In the genomic region with DNA sequence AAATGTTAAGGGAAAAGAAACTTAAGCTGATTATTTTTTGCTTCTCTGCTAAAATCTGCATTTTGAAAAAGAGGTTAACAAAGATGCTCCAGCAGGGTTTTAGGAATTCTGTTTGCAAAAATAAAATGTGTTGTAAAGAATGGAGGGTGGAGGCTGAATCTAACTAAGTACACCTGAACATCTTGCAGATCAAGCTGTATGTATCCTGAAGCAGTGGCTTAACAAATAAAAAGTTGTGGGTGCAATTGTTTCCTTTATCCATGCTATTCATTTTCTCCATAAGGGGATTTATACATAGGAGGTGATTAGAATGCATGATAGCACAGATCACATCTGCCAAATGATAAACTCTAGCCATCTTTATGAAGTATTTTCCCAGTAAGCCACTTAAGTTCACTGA, we compare ENCODE assay signal across 15 cellular contexts.
DNase-seq lines count a peak whose midpoint lies in the region; ATAC-seq and TF ChIP-seq lines count a peak whose summit lies in the region.
"Had no signal": no experiment of that assay in that cellular context is flagged by ENCODE, and none has a peak within 500 bp of the region (broad histone marks: within the 10 kb centered on the region; RNA-seq: fewer than 3 reads in every experiment).

No MANE protein-coding gene starts in this region.

- no peak overlapping the region for H3K9ac ChIP-seq in HUES64 (ENCODE audit: low read depth, low read length)
- H3K9ac ChIP-seq in iPS-20b (ENCODE audit: low read depth, low read length) = no peak overlapping the region; the same call in 1 of the 2 replicates
- H3K9ac ChIP-seq in neural progenitor cell = no peak overlapping the region
- H3K9ac ChIP-seq: BLaER1, GM23248 had no signal

- H3K9me3 Mint-ChIP-seq in activated CD4-positive, alpha-beta T cell treated with anti-CD3 and anti-CD28 coated beads, Interleukin-2, amount 10 ng/mL, durations not matched to agents 24 days and 14 days = no peaks in the 10 kb centered on the region
- no peaks in the 10 kb centered on the region for H3K9me3 Mint-ChIP-seq in neural progenitor cell
- H3K9me3 Mint-ChIP-seq in activated T-helper 2 cell treated with anti-CD3 and anti-CD28 coated beads, Interferon-gamma antibody, Interleukin-2, Interleukin-4, amounts not matched to agents 10 μg/mL and 5 μg/mL and 100 μg/mL, durations not matched to agents 14 hours and 24 hours and 36 hours = no peaks in the 10 kb centered on the region
- H3K9me3 Mint-ChIP-seq: CD14-positive monocyte had no signal

- H3K4me2 ChIP-seq in neural progenitor cell = peak overlapping the region; percentile 48
- H3K4me2 ChIP-seq: BLaER1 had no signal

- H3K4me1 ChIP-seq in HUES64 (ENCODE audit: insufficient read depth, low read length) = peaks cover 61% of the 10 kb centered on the region
- peaks cover 43% of the 10 kb centered on the region; the same call in 1 of the 2 replicates for H3K4me1 ChIP-seq in iPS-20b (ENCODE audit: insufficient read depth, low read length)
- peaks cover 29% of the 10 kb centered on the region for H3K4me1 ChIP-seq in neural progenitor cell
- H3K4me1 ChIP-seq: BLaER1 had no signal

- peaks cover 2% of the 10 kb centered on the region for H3K4me1 Mint-ChIP-seq in activated CD4-positive, alpha-beta T cell treated with anti-CD3 and anti-CD28 coated beads, Interleukin-2, amount 10 ng/mL, durations not matched to agents 24 days and 14 days
- H3K4me1 Mint-ChIP-seq in neural progenitor cell = peaks cover 13% of the 10 kb centered on the region
- peaks cover 3% of the 10 kb centered on the region for H3K4me1 Mint-ChIP-seq in activated T-helper 2 cell treated with anti-CD3 and anti-CD28 coated beads, Interferon-gamma antibody, Interleukin-2, Interleukin-4, amounts not matched to agents 10 μg/mL and 5 μg/mL and 100 μg/mL, durations not matched to agents 14 hours and 24 hours and 36 hours (ENCODE audit: low read depth)
- H3K4me1 Mint-ChIP-seq: CD14-positive monocyte; CD4-positive, alpha-beta memory T cell had no signal

- H3K36me3 Mint-ChIP-seq in activated CD4-positive, alpha-beta T cell treated with anti-CD3 and anti-CD28 coated beads, Interleukin-2, amount 10 ng/mL, durations not matched to agents 24 days and 14 days (ENCODE audit: low read depth) = no peaks in the 10 kb centered on the region
- H3K36me3 Mint-ChIP-seq in neural progenitor cell = no peaks in the 10 kb centered on the region
- no peaks in the 10 kb centered on the region for H3K36me3 Mint-ChIP-seq in activated T-helper 2 cell treated with anti-CD3 and anti-CD28 coated beads, Interferon-gamma antibody, Interleukin-2, Interleukin-4, amounts not matched to agents 10 μg/mL and 5 μg/mL and 100 μg/mL, durations not matched to agents 14 hours and 24 hours and 36 hours (ENCODE audit: low read depth)
- H3K36me3 Mint-ChIP-seq: CD14-positive monocyte; CD4-positive, alpha-beta memory T cell had no signal

- H3K36me3 ChIP-seq in HUES64 (ENCODE audit: insufficient read depth, low read length) (no peaks in the 10 kb centered on the region), iPS-20b (ENCODE audit: insufficient read depth, low read depth, low read length) (no peaks in the 10 kb centered on the region), neural progenitor cell (no peaks in the 10 kb centered on the region)
- H3K36me3 ChIP-seq: BLaER1 had no signal

- H3K27me3 ChIP-seq in HUES64 (ENCODE audit: insufficient read depth, low read length) (no peaks in the 10 kb centered on the region), iPS-20b (ENCODE audit: insufficient read depth, low read length) (no peaks in the 10 kb centered on the region), neural progenitor cell (no peaks in the 10 kb centered on the region)
- H3K27me3 ChIP-seq: BLaER1 had no signal

- no peak for TF ChIP-seq CTCF in neural progenitor cell (IDR thresholded peaks at IDR 0.05)

- H3K27me3 Mint-ChIP-seq in activated CD4-positive, alpha-beta T cell treated with anti-CD3 and anti-CD28 coated beads, Interleukin-2, amount 10 ng/mL, durations not matched to agents 24 days and 14 days = no peaks in the 10 kb centered on the region
- H3K27me3 Mint-ChIP-seq in neural progenitor cell (ENCODE audit: insufficient read depth, low read depth) = peaks cover 2% of the 10 kb centered on the region
- H3K27me3 Mint-ChIP-seq in activated T-helper 2 cell treated with anti-CD3 and anti-CD28 coated beads, Interferon-gamma antibody, Interleukin-2, Interleukin-4, amounts not matched to agents 10 μg/mL and 5 μg/mL and 100 μg/mL, durations not matched to agents 14 hours and 24 hours and 36 hours (ENCODE audit: low read depth) = peaks cover 4% of the 10 kb centered on the region

- peaks cover 13% of the 10 kb centered on the region for H3F3A ChIP-seq in neural progenitor cell (ENCODE audit: low read depth)

- peak overlapping the region; percentile 34; the same call in 1 of the 2 replicates for H3K27ac ChIP-seq in HUES64 (ENCODE audit: low read depth, low read length)
- H3K27ac ChIP-seq in iPS-20b (ENCODE audit: low read length) = no peak overlapping the region
- peak overlapping the region; percentile 65 for H3K27ac ChIP-seq in neural progenitor cell
- H3K27ac ChIP-seq: BLaER1, GM23248 had no signal

- no peaks in the 10 kb centered on the region for H4K20me1 ChIP-seq in neural progenitor cell (ENCODE audit: low read depth)
- H4K20me1 ChIP-seq: BLaER1 had no signal

- intact Hi-C loops in activated CD4-positive, alpha-beta T cell treated with anti-CD3 and anti-CD28 coated beads, Interleukin-2, amount 10 ng/mL, durations not matched to agents 24 days and 14 days (cut with micrococcal nuclease) = no loop called here
- intact Hi-C loops in cardiac septum (cut with DNase I) = no loop called here
- intact Hi-C loops in activated T-helper 2 cell treated with anti-CD3 and anti-CD28 coated beads, Interferon-gamma antibody, Interleukin-2, Interleukin-4, amounts not matched to agents 10 μg/mL and 5 μg/mL and 100 μg/mL, durations not matched to agents 14 hours and 24 hours and 36 hours (cut with micrococcal nuclease) = no loop called here

- no peak for ATAC-seq in SK-N-SH treated with all-trans-retinoic acid at 6 μM for 48 hours

- no peak overlapping the region for H2AFZ ChIP-seq in neural progenitor cell (replicated peaks)
- H2AFZ ChIP-seq: GM23248 had no signal

- DNase-seq in activated CD4-positive, alpha-beta T cell treated with anti-CD3 and anti-CD28 coated beads, Interleukin-2, amount 10 ng/mL, durations not matched to agents 24 days and 14 days = peak; percentile 1
- no peak for DNase-seq in activated CD4-positive, alpha-beta T cell treated with anti-CD3 and anti-CD28 coated beads, Interleukin-2, amount 50 U/mL, for 48 hours
- DNase-seq in neural progenitor cell (ENCODE audit: low spot score) = no peak
- no peak for DNase-seq in cardiac septum (ENCODE audit: low spot score)
- no peak for DNase-seq in activated T-helper 2 cell treated with anti-CD3 and anti-CD28 coated beads, Interferon-gamma antibody, Interleukin-2, Interleukin-4, amounts not matched to agents 10 μg/mL and 5 μg/mL and 100 μg/mL, durations not matched to agents 14 hours and 24 hours and 36 hours (ENCODE audit: low spot score)
- DNase-seq: 8988T; CD4-positive, alpha-beta memory T cell; DMS 273 treated with DMSO at 0.1 percent for 48 hours; DMS53; GM23248 had no signal

- H3K27ac Mint-ChIP-seq in activated CD4-positive, alpha-beta T cell treated with anti-CD3 and anti-CD28 coated beads, Interleukin-2, amount 10 ng/mL, durations not matched to agents 24 days and 14 days = no peak overlapping the region
- no peak overlapping the region for H3K27ac Mint-ChIP-seq in neural progenitor cell
- no peak overlapping the region for H3K27ac Mint-ChIP-seq in activated T-helper 2 cell treated with anti-CD3 and anti-CD28 coated beads, Interferon-gamma antibody, Interleukin-2, Interleukin-4, amounts not matched to agents 10 μg/mL and 5 μg/mL and 100 μg/mL, durations not matched to agents 14 hours and 24 hours and 36 hours
- H3K27ac Mint-ChIP-seq: CD14-positive monocyte; CD4-positive, alpha-beta memory T cell had no signal

- no peak overlapping the region for H3K4me3 ChIP-seq in HUES64 (ENCODE audit: low read length)
- H3K4me3 ChIP-seq in iPS-20b (ENCODE audit: low read length) = peak overlapping the region; percentile 7; the same call in 1 of the 2 replicates
- H3K4me3 ChIP-seq in neural progenitor cell = no peak overlapping the region
- H3K4me3 ChIP-seq: BLaER1, GM23248 had no signal

- no peak overlapping the region for H3K4me3 Mint-ChIP-seq in activated CD4-positive, alpha-beta T cell treated with anti-CD3 and anti-CD28 coated beads, Interleukin-2, amount 10 ng/mL, durations not matched to agents 24 days and 14 days
- no peak overlapping the region for H3K4me3 Mint-ChIP-seq in neural progenitor cell
- H3K4me3 Mint-ChIP-seq in activated T-helper 2 cell treated with anti-CD3 and anti-CD28 coated beads, Interferon-gamma antibody, Interleukin-2, Interleukin-4, amounts not matched to agents 10 μg/mL and 5 μg/mL and 100 μg/mL, durations not matched to agents 14 hours and 24 hours and 36 hours (ENCODE audit: low read depth) = no peak overlapping the region
- H3K4me3 Mint-ChIP-seq: CD14-positive monocyte; CD4-positive, alpha-beta memory T cell had no signal

- no peaks in the 10 kb centered on the region for H3K9me3 ChIP-seq in HUES64 (ENCODE audit: insufficient read depth, low read depth, low read length)
- no peaks in the 10 kb centered on the region for H3K9me3 ChIP-seq in iPS-20b (ENCODE audit: insufficient read depth, low read depth, low read length)
- no peaks in the 10 kb centered on the region for H3K9me3 ChIP-seq in neural progenitor cell (ENCODE audit: low read depth)
- H3K9me3 ChIP-seq: BLaER1 had no signal

- H3K79me2 ChIP-seq in neural progenitor cell (ENCODE audit: low read depth) = no peaks in the 10 kb centered on the region

TF ChIP-seq in SK-N-SH treated with all-trans-retinoic acid at 6 μM for 48 hours, 23 proteins besides CTCF, POLR2A, EP300 and RAD21 (continues in another document):
- TF ChIP-seq SNAI2 (CRISPR knock-in tag; IDR thresholded peaks at IDR 0.05) (no peak), ZC3H10 (CRISPR knock-in tag; IDR thresholded peaks at IDR 0.05) (no peak), TOX (CRISPR knock-in tag; IDR thresholded peaks at IDR 0.05; ENCODE audit: borderline replicate concordance) (no peak), OSR1 (CRISPR knock-in tag; IDR thresholded peaks at IDR 0.05) (no peak), ZNF70 (CRISPR knock-in tag; IDR thresholded peaks at IDR 0.05) (no peak)
- TF ChIP-seq, protein P1, sequence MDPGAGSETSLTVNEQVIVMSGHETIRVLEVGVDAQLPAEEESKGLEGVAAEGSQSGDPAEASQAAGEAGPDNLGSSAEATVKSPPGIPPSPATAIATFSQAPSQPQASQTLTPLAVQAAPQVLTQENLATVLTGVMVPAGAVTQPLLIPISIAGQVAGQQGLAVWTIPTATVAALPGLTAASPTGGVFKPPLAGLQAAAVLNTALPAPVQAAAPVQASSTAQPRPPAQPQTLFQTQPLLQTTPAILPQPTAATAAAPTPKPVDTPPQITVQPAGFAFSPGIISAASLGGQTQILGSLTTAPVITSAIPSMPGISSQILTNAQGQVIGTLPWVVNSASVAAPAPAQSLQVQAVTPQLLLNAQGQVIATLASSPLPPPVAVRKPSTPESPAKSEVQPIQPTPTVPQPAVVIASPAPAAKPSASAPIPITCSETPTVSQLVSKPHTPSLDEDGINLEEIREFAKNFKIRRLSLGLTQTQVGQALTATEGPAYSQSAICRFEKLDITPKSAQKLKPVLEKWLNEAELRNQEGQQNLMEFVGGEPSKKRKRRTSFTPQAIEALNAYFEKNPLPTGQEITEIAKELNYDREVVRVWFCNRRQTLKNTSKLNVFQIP (CRISPR knock-in tag; IDR thresholded peaks at IDR 0.05; ENCODE audit: borderline replicate concordance, low read depth) = no peak
